In genomic region chr1:236757640-236758039, GRCh38 we compare ENCODE assay signal across 28 cellular contexts.
"Had no signal": no experiment of that assay in that cellular context is flagged by ENCODE, and none has a peak within 500 bp of the region (broad histone marks: within the 10 kb centered on the region; RNA-seq: fewer than 3 reads in every experiment).

No MANE protein-coding gene starts in this region.

- ATAC-seq: effector memory CD8-positive, alpha-beta T cell; esophagus mucosa; foreskin keratinocyte; gastrocnemius medialis; gastroesophageal sphincter; heart left ventricle; heart right ventricle had no signal

- H3K4me1 ChIP-seq: colonic mucosa, esophagus squamous epithelium, foreskin keratinocyte had no signal

- H3K27ac ChIP-seq: colonic mucosa, coronary artery, dorsolateral prefrontal cortex, epithelial cell of prostate, esophagus muscularis mucosa, esophagus squamous epithelium, foreskin keratinocyte, gastrocnemius medialis, gastroesophageal sphincter, heart left ventricle, heart right ventricle had no signal

- H3K4me3 ChIP-seq: colonic mucosa, coronary artery, dorsolateral prefrontal cortex, esophagus muscularis mucosa, esophagus squamous epithelium, gastrocnemius medialis, gastroesophageal sphincter, heart left ventricle, heart right ventricle had no signal

- DNase-seq: colonic mucosa; cortex of kidney; dermis blood vessel endothelial cell; dorsolateral prefrontal cortex; effector CD4-positive, alpha-beta T cell; effector CD8-positive, alpha-beta T cell; effector memory CD4-positive, alpha-beta T cell; effector memory CD8-positive, alpha-beta T cell; endodermal cell; erythroblast; esophagus squamous epithelium; foreskin fibroblast; foreskin keratinocyte; foreskin melanocyte; gastrocnemius medialis; glutamatergic neuron; head of caudate nucleus; heart left ventricle; heart right ventricle had no signal

- H3K27me3 ChIP-seq: colonic mucosa, dorsolateral prefrontal cortex, esophagus muscularis mucosa, esophagus squamous epithelium, foreskin keratinocyte, gastrocnemius medialis, gastroesophageal sphincter, heart left ventricle, heart right ventricle had no signal

- FAIRE-seq: colon, endometrium, endothelial cell of umbilical vein, frontal cortex had no signal

- H3K9me3 ChIP-seq: colonic mucosa, esophagus muscularis mucosa, esophagus squamous epithelium, gastrocnemius medialis, gastroesophageal sphincter, heart left ventricle, heart right ventricle had no signal

- H3K36me3 ChIP-seq: colonic mucosa, esophagus squamous epithelium had no signal
